In the genomic region with DNA sequence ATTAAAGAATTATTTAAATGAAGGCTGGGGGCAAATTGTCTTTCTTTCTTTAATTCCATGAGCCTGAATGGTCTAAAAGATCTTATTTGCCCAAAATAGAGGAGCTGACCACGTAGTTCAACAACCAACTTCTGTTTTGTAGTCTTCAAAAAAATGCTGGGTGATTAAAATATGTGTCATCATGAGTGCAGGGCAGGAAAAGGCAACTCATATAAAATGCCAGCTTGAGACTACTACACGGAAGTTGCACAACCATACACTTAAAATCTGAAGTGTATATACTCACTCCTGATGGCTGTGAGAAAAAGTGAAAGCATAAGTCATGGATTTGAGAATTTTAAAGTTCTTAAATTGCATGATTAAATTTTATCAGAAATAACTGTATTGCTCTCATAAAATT, we compare ENCODE assay signal across 9 cellular contexts.
A peak's percentile ranks its signal among the peaks of the same experiment; 100 is the strongest.
DNase-seq lines count a peak whose midpoint lies in the region; ATAC-seq, FAIRE-seq and TF ChIP-seq lines count a peak whose summit lies in the region.
"Had no signal": no experiment of that assay in that cellular context is flagged by ENCODE, and none has a peak within 500 bp of the region (broad histone marks: within the 10 kb centered on the region; RNA-seq: fewer than 3 reads in every experiment).

No MANE protein-coding gene starts in this region.

- H2BK12ac ChIP-seq in mesenchymal stem cell (ENCODE audit: low read length in 2 of 2): no peak overlapping the region

- H3K79me1 ChIP-seq in mesenchymal stem cell (replicated peaks; ENCODE audit: low read length, poor library complexity, severe bottlenecking): peaks cover 6% of the 10 kb centered on the region

- H2BK5ac ChIP-seq in mesenchymal stem cell (ENCODE audit: low read depth, low read length, poor library complexity, severe bottlenecking): no peak overlapping the region

- H3K27me3 ChIP-seq in MG63 (no peaks in the 10 kb centered on the region), brain microvascular endothelial cell (replicated peaks) (no peaks in the 10 kb centered on the region), mesenchymal stem cell (ENCODE audit: control insufficient read depth in 1 of 2, insufficient read depth in 1 of 2, low read length in 2 of 2) (no peaks in the 10 kb centered on the region), dorsolateral prefrontal cortex (no peaks in the 10 kb centered on the region)

- no peaks in the 10 kb centered on the region for H3K4me1 ChIP-seq in mesenchymal stem cell (ENCODE audit: control insufficient read depth, insufficient read depth, low read depth, low read length)

- in situ Hi-C loops in brain microvascular endothelial cell (cut with HindIII; ENCODE audit: low pct_ligation_motif_present, low sequenced_read_pairs): no loop called here

- no peak overlapping the region for H3K14ac ChIP-seq in mesenchymal stem cell (ENCODE audit: low read length in 2 of 2)

- H3K4me3 ChIP-seq in MG63 (no peak overlapping the region), brain microvascular endothelial cell (ENCODE audit: low read depth, low read length) (no peak overlapping the region), mesenchymal stem cell (ENCODE audit: insufficient read depth in 1 of 2, low read depth in 1 of 2, low read length in 2 of 2) (no peak overlapping the region), dorsolateral prefrontal cortex (no peak overlapping the region)

- H3K9me3 ChIP-seq in MG63: no peaks in the 10 kb centered on the region
- no peaks in the 10 kb centered on the region for H3K9me3 ChIP-seq in mesenchymal stem cell (ENCODE audit: control insufficient read depth, low read length)

- H3K18ac ChIP-seq in mesenchymal stem cell (ENCODE audit: low read depth in 1 of 2, low read length in 2 of 2): no peak overlapping the region

- intact Hi-C loops in dorsolateral prefrontal cortex (cut with DNase I): no loop called here

- no peak overlapping the region for H2BK15ac ChIP-seq in mesenchymal stem cell (ENCODE audit: low read depth, poor library complexity, severe bottlenecking)

- no peak overlapping the region for H2AFZ ChIP-seq in mesenchymal stem cell (ENCODE audit: low read depth, low read length)

- H2BK120ac ChIP-seq in mesenchymal stem cell (ENCODE audit: low read depth, low read length): no peak overlapping the region

- no peak overlapping the region for H3K4ac ChIP-seq in mesenchymal stem cell (ENCODE audit: low read depth in 1 of 2, low read length in 2 of 2)

- H3K9ac ChIP-seq in mesenchymal stem cell (ENCODE audit: low read length): peak overlapping the region; percentile 67

- no peak overlapping the region for H3K4me2 ChIP-seq in mesenchymal stem cell (ENCODE audit: low read length, poor library complexity, severe bottlenecking)

- H4K91ac ChIP-seq in mesenchymal stem cell (ENCODE audit: low read length): no peak overlapping the region

- H4K8ac ChIP-seq in mesenchymal stem cell (ENCODE audit: low read length): no peak overlapping the region

- WGBS in mesenchymal stem cell: no CpG with 5 or more reads among the region's 2 CpGs

- POLR2A ChIA-PET in GM10248 (lab: Yijun Ruan, JAX): no interaction called here

- CTCF ChIA-PET in GM10248 (lab: Yijun Ruan, JAX): interaction anchor here (3.4 kb wide), 1 partner anchor 10 kb away, joined by 12 read pairs; no protein-coding TSS in a partner anchor

- H2AK5ac ChIP-seq in mesenchymal stem cell (ENCODE audit: low read length, severe bottlenecking): no peak overlapping the region

- ATAC-seq in HG03135 (IDR thresholded peaks at IDR 0.05; ENCODE audit: unreplicated experiment): no peak

- TF ChIP-seq CTCF in D721Med (IDR thresholded peaks at IDR 0.05; ENCODE audit: insufficient read depth, missing control alignments) (no peak), brain microvascular endothelial cell (IDR thresholded peaks at IDR 0.05; ENCODE audit: low read depth, low read length, missing control alignments) (no peak), GM10248 (IDR thresholded peaks at IDR 0.05; ENCODE audit: control extremely low read depth, extremely low read depth, low read depth, missing control alignments) (no peak), dorsolateral prefrontal cortex (IDR thresholded peaks at IDR 0.05 in 54 of 56, conservative IDR thresholded peaks at IDR 0.05 in 2 of 56; ENCODE audit: low read depth in 1 of 56, partially characterized antibody in 56 of 56) (no peak)

- H3K36me3 ChIP-seq in MG63 (no peaks in the 10 kb centered on the region; the same call in 1 of the 2 replicates), brain microvascular endothelial cell (replicated peaks) (no peaks in the 10 kb centered on the region), mesenchymal stem cell (ENCODE audit: control insufficient read depth in 1 of 2, insufficient read depth in 2 of 2, low read depth in 1 of 2, low read length in 2 of 2) (peaks cover 3 to 8% of the 10 kb centered on the region in 2 experiments)

- H3K27ac ChIP-seq in brain microvascular endothelial cell: no peak overlapping the region
- H3K27ac ChIP-seq in mesenchymal stem cell (ENCODE audit: low read length, poor library complexity, severe bottlenecking): no peak overlapping the region
- peak overlapping the region in 1 of 59 donors; percentile 22 for H3K27ac ChIP-seq in dorsolateral prefrontal cortex

- peak; percentile 72 for FAIRE-seq in D721Med (lab: Jason Lieb, UNC)

- DNase-seq in D721Med (ENCODE audit: insufficient read length, low spot score): no peak
- DNase-seq in MG63: peak; percentile 17
- peak; percentile 67 for DNase-seq in brain microvascular endothelial cell
- peak; percentile 83 for DNase-seq in mesenchymal stem cell
- no peak for DNase-seq in GM10248 (ENCODE audit: extremely low spot score)
- DNase-seq in dorsolateral prefrontal cortex: no peak
- DNase-seq in activated CD8-positive, alpha-beta memory T cell treated with anti-CD3 and anti-CD28 coated beads, Interleukin-2, amount 50 U/mL, for 48 hours: no peak
- DNase-seq: SHP77 treated with DMSO at 0.1 percent for 48 hours had no signal

- no peak overlapping the region for H3K23ac ChIP-seq in mesenchymal stem cell (ENCODE audit: low read length in 2 of 2)

Comparison
In these comparisons a context has a peak if more than half of its experiments do, and no peak if none do; other contexts are left out.
1. DNase-seq: peak in MG63 (single experiment), brain microvascular endothelial cell (single experiment) and mesenchymal stem cell (single experiment); none in D721Med (single experiment), GM10248 (single experiment), dorsolateral prefrontal cortex (0 of 10) and activated CD8-positive, alpha-beta memory T cell treated with anti-CD3 and anti-CD28 coated beads, Interleukin-2, amount 50 U/mL, for 48 hours (single experiment).